Comparison of ENCODE assay signal across 1 cellular context in genomic region chr21:43918385-43918947, GRCh38.
TF ChIP-seq lines count a peak whose summit lies in the region.

No MANE protein-coding gene starts in this region.

TF ChIP-seq in HEK293, 187 proteins besides CTCF, POLR2A, EP300 and RAD21 (continued from another document):
- TF ChIP-seq AEBP2 (tag by site-specific recombination; IDR thresholded peaks at IDR 0.05; ENCODE audit: borderline replicate concordance) (no peak), ZNF549 (tag by site-specific recombination; IDR thresholded peaks at IDR 0.05) (no peak), PRDM10 (tag by site-specific recombination; IDR thresholded peaks at IDR 0.05) (peak; percentile 60)
